Comparison of ENCODE assay signal across 16 cellular contexts in genomic region chr11:74070713-74071506, GRCh38.
DNase-seq lines count a peak whose midpoint lies in the region; ATAC-seq and TF ChIP-seq lines count a peak whose summit lies in the region.
"Had no signal": no experiment of that assay in that cellular context is flagged by ENCODE, and none has a peak within 500 bp of the region (broad histone marks: within the 10 kb centered on the region; RNA-seq: fewer than 3 reads in every experiment).

No MANE protein-coding gene starts in this region.

- H3K4me3 ChIP-seq in body of pancreas, result no peak overlapping the region
- H3K4me3 ChIP-seq: BLaER1, lower lobe of right lung had no signal

- peaks cover 45% of the 10 kb centered on the region for H3K4me1 ChIP-seq in body of pancreas
- H3K4me1 ChIP-seq: BLaER1 had no signal

- intact Hi-C loops in body of pancreas (cut with DNase I) (no loop called here), sciatic nerve (cut with DNase I) (no loop called here)

- no peak for TF ChIP-seq POLR2A in body of pancreas (IDR thresholded peaks at IDR 0.05)

- H3K36me3 ChIP-seq in body of pancreas (replicated peaks in 1 of 2; ENCODE audit: insufficient read depth in 1 of 2, low read depth in 2 of 2), result peaks cover 0 to 2% of the 10 kb centered on the region in 2 donors

- no peaks in the 10 kb centered on the region for H3K27me3 ChIP-seq in body of pancreas
- H3K27me3 ChIP-seq: BLaER1 had no signal

- no peak for TF ChIP-seq CTCF in body of pancreas (IDR thresholded peaks at IDR 0.05)

- peak; percentile 78 for DNase-seq in DMS53 treated with DMSO at 0.1 percent for 48 hours (lab: John Stamatoyannopoulos, UW; ENCODE audit: unreplicated experiment)
- peak; percentile 58 for DNase-seq in NCI-H2196 (lab: John Stamatoyannopoulos, UW; ENCODE audit: unreplicated experiment)
- no peak for DNase-seq in body of pancreas
- no peak for DNase-seq in sciatic nerve (ENCODE audit: low spot score)
- no peak for DNase-seq in NCI-H510A treated with DMSO at 0.1 percent for 48 hours (lab: John Stamatoyannopoulos, UW)
- no peak for DNase-seq in stimulated activated CD4-positive, alpha-beta T cell treated with anti-CD3 and anti-CD28 coated beads, Interleukin-4, amount 100 ng/mL, for 1 hour
- DNase-seq: activated CD4-positive, alpha-beta T cell treated with anti-CD3 and anti-CD28 coated beads for 36 hours; H9; IMR-90; lower lobe of right lung; NCI-H524; right cardiac atrium had no signal

- 60 to 61% methylated on average over 4 of the region's 4 CpGs for WGBS in body of pancreas, 2 donors

- ATAC-seq in body of pancreas (no peak), sciatic nerve (peak; percentile 10), GM19351 (IDR thresholded peaks at IDR 0.05; ENCODE audit: unreplicated experiment) (no peak)
- ATAC-seq: activated CD4-positive, alpha-beta T cell treated with anti-CD3 and anti-CD28 coated beads for 36 hours; activated naive CD4-positive, alpha-beta T cell treated with anti-CD3 and anti-CD28 coated beads, Interleukin-2, amount 50 U/mL, for 72 hours; natural killer cell treated with Interleukin-12 subunit alpha and Interleukin-12 subunit beta and Interleukin-15 and Interleukin-18, amount 100 ng/mL, for 72 hours; right cardiac atrium had no signal

- no peaks in the 10 kb centered on the region for H3K9me3 ChIP-seq in body of pancreas
- H3K9me3 ChIP-seq: BLaER1, lower lobe of right lung had no signal

- peak overlapping the region in 3 of 4 donors; percentile 63 to 76 (median 65) for H3K27ac ChIP-seq in body of pancreas
- H3K27ac ChIP-seq: BLaER1, lower lobe of right lung had no signal

Comparison
In these comparisons a context has a peak if more than half of its experiments do, and no peak if none do; other contexts are left out.
1. DNase-seq: peak in DMS53 treated with DMSO at 0.1 percent for 48 hours (single experiment) and NCI-H2196 (single experiment); none in body of pancreas (0 of 4), sciatic nerve (single experiment), NCI-H510A treated with DMSO at 0.1 percent for 48 hours (single experiment) and stimulated activated CD4-positive, alpha-beta T cell treated with anti-CD3 and anti-CD28 coated beads, Interleukin-4, amount 100 ng/mL, for 1 hour (single experiment).